Comparison of ENCODE assay signal across 10 cellular contexts in genomic region chr7:45855680-45856079, GRCh38. TPM values are rescaled to one million over a fixed set of nuclear protein-coding genes. Genes with fewer than 3 reads are reported as not detected.
"Had no signal": no experiment of that assay in that cellular context is flagged by ENCODE, and none has a peak within 500 bp of the region (broad histone marks: within the 10 kb centered on the region; RNA-seq: fewer than 3 reads in every experiment).

No MANE protein-coding gene starts in this region.

RNA-seq across cellular contexts. Expression of gene CCDC201, which starts 17.2 kb away (rescaled TPM):
- total RNA-seq: activated B cell treated with CpG ODN at 0.5 μM for 24 hours; activated CD4-positive, alpha-beta T cell treated with anti-CD3 and anti-CD28 coated beads, Interleukin-2, amount 10 ng/mL, durations not matched to agents 24 days and 14 days; activated CD8-positive, alpha-beta memory T cell treated with anti-CD3 and anti-CD28 coated beads, Interleukin-2, amount 10 ng/mL, durations not matched to agents 7 days and 5 days; activated T-helper 1 cell treated with anti-CD3 and anti-CD28 coated beads, Interleukin-12 subunit alpha, Interleukin-12 subunit beta, Interleukin-2, Interleukin-4 antibody, amounts not matched to agents 30 ng/mL and 10 ng/mL and 1 ng/mL, durations not matched to agents 14 hours and 24 hours and 36 hours; aorta; LHCN-M2; M059J; Peyer's patch; T-helper 17 cell had no signal
- polyA plus RNA-seq: aorta, IgD-negative memory B cell had no signal

RNA-seq across cellular contexts. Expression of gene IGFBP1, which starts 32.6 kb away (rescaled TPM):
- total RNA-seq: activated B cell treated with CpG ODN at 0.5 μM for 24 hours; activated CD4-positive, alpha-beta T cell treated with anti-CD3 and anti-CD28 coated beads, Interleukin-2, amount 10 ng/mL, durations not matched to agents 24 days and 14 days; activated CD8-positive, alpha-beta memory T cell treated with anti-CD3 and anti-CD28 coated beads, Interleukin-2, amount 10 ng/mL, durations not matched to agents 7 days and 5 days; activated T-helper 1 cell treated with anti-CD3 and anti-CD28 coated beads, Interleukin-12 subunit alpha, Interleukin-12 subunit beta, Interleukin-2, Interleukin-4 antibody, amounts not matched to agents 30 ng/mL and 10 ng/mL and 1 ng/mL, durations not matched to agents 14 hours and 24 hours and 36 hours; aorta; Peyer's patch; T-helper 17 cell had no signal
- polyA plus RNA-seq: aorta, IgD-negative memory B cell had no signal
